ENCODE assay signal across 1 cellular context in genomic region chr5:109703827-109704226, GRCh38.
TF ChIP-seq lines count a peak whose summit lies in the region.

No MANE protein-coding gene starts in this region.

TF ChIP-seq in K562, 482 proteins besides CTCF, POLR2A, EP300 and RAD21 (continued from another document and continues in another):
- TF ChIP-seq DIDO1 (tag; IDR thresholded peaks at IDR 0.05; ENCODE audit: low read depth) (no peak), ETV6 (IDR thresholded peaks at IDR 0.05; ENCODE audit: borderline replicate concordance in 1 of 2, low read depth in 2 of 2, low read length in 1 of 2) (no peak), ETV6 (CRISPR knock-in tag; IDR thresholded peaks at IDR 0.05; ENCODE audit: borderline replicate concordance) (no peak), YY1 (IDR thresholded peaks at IDR 0.05; ENCODE audit: borderline replicate concordance in 1 of 3, control insufficient read depth in 1 of 3, extremely low read depth in 1 of 3, insufficient read depth in 3 of 3, insufficient read length in 1 of 3, insufficient replicate concordance in 2 of 3, low read depth in 1 of 3, low read length in 2 of 3) (peak in 1 of 3 experiments; percentile 82), ZFPM2 (CRISPR knock-in tag; IDR thresholded peaks at IDR 0.05) (no peak), SETDB1 (IDR thresholded peaks at IDR 0.05; ENCODE audit: low read length) (no peak), YBX1 (IDR thresholded peaks at IDR 0.05) (no peak), ZNF512 (tag; IDR thresholded peaks at IDR 0.05) (no peak), TARDBP (IDR thresholded peaks at IDR 0.05) (peak; percentile 59; the same call in 1 of the 2 replicates), ZNF197 (CRISPR knock-in tag; IDR thresholded peaks at IDR 0.05; ENCODE audit: low read depth) (no peak; the same call in 1 of the 2 replicates), ZNF639 (CRISPR knock-in tag; conservative IDR thresholded peaks at IDR 0.05 in 1 of 2, IDR thresholded peaks at IDR 0.05 in 1 of 2) (peak in 1 of 2 experiments; percentile 40; a peak in 2 of 4 replicates), ZNF24 (IDR thresholded peaks at IDR 0.05) (no peak), CREB3 (tag; conservative IDR thresholded peaks at IDR 0.05; ENCODE audit: low read depth) (no peak), HDGF (IDR thresholded peaks at IDR 0.05) (no peak), PYGO2 (tag; IDR thresholded peaks at IDR 0.05) (no peak), ILF3 (IDR thresholded peaks at IDR 0.05; ENCODE audit: borderline replicate concordance) (no peak), ZNF707 (CRISPR knock-in tag; conservative IDR thresholded peaks at IDR 0.05) (no peak), HEY1 (CRISPR knock-in tag; IDR thresholded peaks at IDR 0.05; ENCODE audit: borderline replicate concordance) (no peak), PHB (CRISPR knock-in tag; IDR thresholded peaks at IDR 0.05) (no peak), HNRNPLL (IDR thresholded peaks at IDR 0.05; ENCODE audit: low read depth, low read length, poor library complexity, severe bottlenecking) (no peak), VEZF1 (CRISPR knock-in tag; IDR thresholded peaks at IDR 0.05) (peak; percentile 47; the same call in 1 of the 2 replicates), GATAD2A (IDR thresholded peaks at IDR 0.05) (no peak), KDM4B (IDR thresholded peaks at IDR 0.05; ENCODE audit: borderline replicate concordance in 2 of 2, low read depth in 1 of 2) (no peak), ZNF398 (CRISPR knock-in tag; IDR thresholded peaks at IDR 0.05) (no peak), ARID3B (CRISPR knock-in tag; IDR thresholded peaks at IDR 0.05; ENCODE audit: borderline replicate concordance) (no peak), RB1 (IDR thresholded peaks at IDR 0.05; ENCODE audit: low read depth) (no peak), TAL1 (IDR thresholded peaks at IDR 0.05) (peak; percentile 92), HOMEZ (CRISPR knock-in tag; IDR thresholded peaks at IDR 0.05) (no peak), ESRRB (CRISPR knock-in tag; IDR thresholded peaks at IDR 0.05; ENCODE audit: borderline replicate concordance) (no peak), KDM1A (IDR thresholded peaks at IDR 0.05) (peak; percentile 74 to 82), HDAC3 (IDR thresholded peaks at IDR 0.05; ENCODE audit: borderline replicate concordance, partially characterized antibody) (peak; percentile 73), PCBP2 (IDR thresholded peaks at IDR 0.05; ENCODE audit: low read depth, low read length, poor library complexity, severe bottlenecking) (no peak), NFRKB (IDR thresholded peaks at IDR 0.05; ENCODE audit: low read depth) (peak; percentile 51; the same call in 1 of the 2 replicates), DLX4 (CRISPR knock-in tag; IDR thresholded peaks at IDR 0.05) (no peak), NR1H2 (CRISPR knock-in tag; IDR thresholded peaks at IDR 0.05) (no peak), ZMIZ1 (IDR thresholded peaks at IDR 0.05; ENCODE audit: low read depth in 2 of 2, low read length in 2 of 2) (peak in 1 of 2 experiments; percentile 81; a peak in 1 of 4 replicates), RERE (CRISPR knock-in tag; IDR thresholded peaks at IDR 0.05; ENCODE audit: borderline replicate concordance) (no peak)
